Comparison of ENCODE assay signal across 9 cellular contexts in genomic region chr22:19719055-19719482, GRCh38. TPM values are rescaled to one million over a fixed set of nuclear protein-coding genes. Genes with fewer than 3 reads are reported as not detected.
DNase-seq lines count a peak whose midpoint lies in the region; ATAC-seq and TF ChIP-seq lines count a peak whose summit lies in the region.
"Had no signal": no experiment of that assay in that cellular context is flagged by ENCODE, and none has a peak within 500 bp of the region (broad histone marks: within the 10 kb centered on the region; RNA-seq: fewer than 3 reads in every experiment).

No MANE protein-coding gene starts in this region.

- H3K9me3 Mint-ChIP-seq in osteocyte (ENCODE audit: unreplicated experiment): no peaks in the 10 kb centered on the region

- no peaks in the 10 kb centered on the region for H3K9me2 ChIP-seq in Loucy (replicated peaks; ENCODE audit: low read depth, low read length)

- H3K9ac ChIP-seq in Loucy (ENCODE audit: low read depth, low read length, poor library complexity, severe bottlenecking): no peak overlapping the region

- H3K4me1 Mint-ChIP-seq in osteocyte (ENCODE audit: unreplicated experiment): peaks cover 34% of the 10 kb centered on the region

- no peaks in the 10 kb centered on the region for H3K9me3 ChIP-seq in Loucy (ENCODE audit: insufficient read depth, low read depth, low read length)

- peak overlapping the region in 55 of 59 donors; percentile 33 to 97 (median 81) for H3K27ac ChIP-seq in dorsolateral prefrontal cortex
- H3K27ac ChIP-seq: neutrophil had no signal

- CTCF ChIA-PET in BJ (lab: Yijun Ruan, JAX): interaction anchor here (1.0 to 2.3 kb wide), 5 partner anchors 12 to 191 kb away, joined by 3 to 18 read pairs (median 4); no protein-coding TSS in a partner anchor

- H3K27me3 ChIP-seq in BJ (ENCODE audit: control insufficient read depth, insufficient read depth, low read length): no peaks in the 10 kb centered on the region
- no peaks in the 10 kb centered on the region for H3K27me3 ChIP-seq in Loucy (ENCODE audit: insufficient read depth, low read length, poor library complexity, severe bottlenecking)
- H3K27me3 ChIP-seq in dorsolateral prefrontal cortex: peaks cover 0 to 5% (median 0%) of the 10 kb centered on the region in 45 donors

- TF ChIP-seq CTCF in BJ (IDR thresholded peaks at IDR 0.05; ENCODE audit: insufficient read depth, low read depth, low read length) (no peak), Loucy (conservative IDR thresholded peaks at IDR 0.05; ENCODE audit: low read length) (no peak), dorsolateral prefrontal cortex (IDR thresholded peaks at IDR 0.05 in 54 of 56, conservative IDR thresholded peaks at IDR 0.05 in 2 of 56; ENCODE audit: low read depth in 1 of 56, partially characterized antibody in 56 of 56) (no peak), osteocyte (IDR thresholded peaks at IDR 0.05) (no peak)

- peaks cover 21% of the 10 kb centered on the region for H3K36me3 Mint-ChIP-seq in osteocyte (ENCODE audit: unreplicated experiment)

- intact Hi-C loops in dorsolateral prefrontal cortex (cut with DNase I): loop anchor here (2.0 to 10.0 kb wide), 4 partner anchors 37 to 244 kb away; partner anchors contain the start of genes CDC45 (in 1 of the 2) and UFD1 (in 1 of the 2)

- H3K4me1 ChIP-seq in Loucy (ENCODE audit: insufficient read depth, low read length, poor library complexity, severe bottlenecking): peaks cover 10% of the 10 kb centered on the region

- DNase-seq in BJ (ENCODE audit: low read depth) (no peak), dorsolateral prefrontal cortex (peak in 1 of 10 donors; percentile 41), osteocyte (ENCODE audit: extremely low spot score, unreplicated experiment) (no peak), DMS114 treated with DMSO at 0.1 percent for 48 hours (lab: John Stamatoyannopoulos, UW; ENCODE audit: unreplicated experiment) (no peak), NCI-H1436 treated with DMSO at 0.1 percent for 48 hours (lab: John Stamatoyannopoulos, UW) (no peak)

- no peaks in the 10 kb centered on the region for H3F3A ChIP-seq in Loucy (ENCODE audit: low read depth)

- H3K27ac Mint-ChIP-seq in osteocyte (ENCODE audit: unreplicated experiment): no peak overlapping the region

- H3K4me3 ChIP-seq in BJ (ENCODE audit: low read depth, low read length): peak overlapping the region; percentile 84
- peak overlapping the region; percentile 79 for H3K4me3 ChIP-seq in Loucy (ENCODE audit: low read length, poor library complexity, severe bottlenecking)
- peak overlapping the region; percentile 20 to 77 (median 66) for H3K4me3 ChIP-seq in dorsolateral prefrontal cortex

- H3K4me2 ChIP-seq in Loucy (ENCODE audit: low read depth, low read length, poor library complexity, severe bottlenecking): peak overlapping the region; percentile 90

- ATAC-seq in HG03565 (IDR thresholded peaks at IDR 0.05; ENCODE audit: unreplicated experiment) (no peak), esophagus mucosa (no peak)

- no peaks in the 10 kb centered on the region for H3K79me2 ChIP-seq in Loucy (ENCODE audit: insufficient read depth, low read length)

- POLR2A ChIA-PET in BJ (lab: Charles Lee): no interaction called here

- no peaks in the 10 kb centered on the region for H4K20me1 ChIP-seq in Loucy (ENCODE audit: insufficient read depth, low read length, poor library complexity, severe bottlenecking)

- peak overlapping the region; percentile 66 for H3K4me3 Mint-ChIP-seq in osteocyte (ENCODE audit: unreplicated experiment)

- no peaks in the 10 kb centered on the region for H3K27me3 Mint-ChIP-seq in osteocyte (ENCODE audit: unreplicated experiment)

- peaks cover 17% of the 10 kb centered on the region for H3K36me3 ChIP-seq in BJ (ENCODE audit: control insufficient read depth, insufficient read depth, low read length)
- no peaks in the 10 kb centered on the region for H3K36me3 ChIP-seq in Loucy (ENCODE audit: insufficient read depth, low read length)

- H2AFZ ChIP-seq in Loucy (ENCODE audit: low read length): no peak overlapping the region

RNA-seq across cellular contexts. Expression of gene GP1BB, which starts 4.3 kb away (rescaled TPM):
- 1.3 and 4.2 TPM in 2 replicates for polyA plus RNA-seq in BJ (2011; rRNA removed)
- polyA minus RNA-seq in BJ (2011; rRNA and poly(A)+ RNA removed): 0.95 and 1.2 TPM in 2 replicates
- total RNA-seq in dorsolateral prefrontal cortex (10 to 100 TPM in 55 of 120 experiments, 1 to 10 TPM in 28, under 1 TPM in 1, not detected in 36; 0.95 to 53.7 (median 14.7) TPM), osteocyte (28.6 and 34.1 TPM in 2 replicates), esophagus mucosa (2.0 TPM)

RNA-seq across cellular contexts. Expression of gene SEPTIN5, which starts 4.8 kb away (rescaled TPM):
- polyA plus RNA-seq in BJ (2011; rRNA removed): 21.0 and 38.8 TPM in 2 replicates
- 30.5 and 33.7 TPM in 2 replicates for polyA minus RNA-seq in BJ (2011; rRNA and poly(A)+ RNA removed)
- total RNA-seq in dorsolateral prefrontal cortex (100 to 1,000 TPM in 119 of 120 experiments, 10 to 100 TPM in 1; 92.1 to 538 (median 349) TPM), osteocyte (103 and 108 TPM in 2 replicates), esophagus mucosa (31.3 TPM)

RNA-seq across cellular contexts. Expression of gene TBX1, which starts 41.5 kb away (rescaled TPM):
- polyA plus RNA-seq in BJ (2011; rRNA removed): not detected in 2 replicates
- polyA minus RNA-seq in BJ (2011; rRNA and poly(A)+ RNA removed): not detected in 2 replicates
- total RNA-seq in dorsolateral prefrontal cortex: 1 to 10 TPM in 44 of 120 experiments, under 1 TPM in 62, not detected in 14; 0.24 to 3.0 (median 0.91) TPM
- 22.5 and 24.2 TPM in 2 replicates for total RNA-seq in osteocyte
- total RNA-seq in esophagus mucosa: 1.1 TPM
